In genomic region chr6:7628479-7628878, GRCh38 we compare ENCODE assay signal across 13 cellular contexts.
"Had no signal": no experiment of that assay in that cellular context is flagged by ENCODE, and none has a peak within 500 bp of the region (broad histone marks: within the 10 kb centered on the region; RNA-seq: fewer than 3 reads in every experiment).

No MANE protein-coding gene starts in this region.

- H3K4me1 Mint-ChIP-seq: activated B cell treated with CpG ODN at 0.5 μM for 24 hours; activated CD4-positive, alpha-beta T cell treated with anti-CD3 and anti-CD28 coated beads, Interleukin-2, amount 10 ng/mL, durations not matched to agents 7 days and 5 days; central memory CD8-positive, alpha-beta T cell; memory B cell had no signal

- H3K36me3 Mint-ChIP-seq: memory B cell had no signal

- H3K27me3 ChIP-seq: left lung, ovary, thyroid gland had no signal

- H3K9me3 Mint-ChIP-seq: activated B cell treated with CpG ODN at 0.5 μM for 24 hours; activated CD4-positive, alpha-beta T cell treated with anti-CD3 and anti-CD28 coated beads, Interleukin-2, amount 10 ng/mL, durations not matched to agents 7 days and 5 days; central memory CD8-positive, alpha-beta T cell; memory B cell had no signal

- ATAC-seq: left lung had no signal

- H3K27me3 Mint-ChIP-seq: activated CD4-positive, alpha-beta T cell treated with anti-CD3 and anti-CD28 coated beads, Interleukin-2, amount 10 ng/mL, durations not matched to agents 7 days and 5 days had no signal

- DNase-seq: activated B cell treated with CpG ODN at 0.5 μM for 24 hours; activated CD4-positive, alpha-beta T cell treated with anti-CD3 and anti-CD28 coated beads, Interleukin-2, amount 10 ng/mL, durations not matched to agents 7 days and 5 days; activated CD8-positive, alpha-beta memory T cell treated with anti-CD3 and anti-CD28 coated beads for 24 hours; activated naive CD4-positive, alpha-beta T cell treated with Interleukin-2 at 50 U/mL for 16 hours; cortex of kidney; effector memory CD4-positive, alpha-beta T cell; left lung; nephron progenitor cell; ovary; thyroid gland had no signal

- H3K4me3 ChIP-seq: left lung, ovary, skin epidermis, thyroid gland had no signal

- H3K27ac Mint-ChIP-seq: activated B cell treated with CpG ODN at 0.5 μM for 24 hours; activated CD4-positive, alpha-beta T cell treated with anti-CD3 and anti-CD28 coated beads, Interleukin-2, amount 10 ng/mL, durations not matched to agents 7 days and 5 days; memory B cell; nephron progenitor cell had no signal

- H3K9me3 ChIP-seq: left lung, ovary, thyroid gland had no signal

- H3K4me3 Mint-ChIP-seq: activated B cell treated with CpG ODN at 0.5 μM for 24 hours; activated CD4-positive, alpha-beta T cell treated with anti-CD3 and anti-CD28 coated beads, Interleukin-2, amount 10 ng/mL, durations not matched to agents 7 days and 5 days; central memory CD8-positive, alpha-beta T cell; memory B cell; nephron progenitor cell had no signal

- H3K36me3 ChIP-seq: left lung, ovary, thyroid gland had no signal

- H3K4me1 ChIP-seq: left lung had no signal
